14 cellular contexts compared by ENCODE assay signal in genomic region chr18:46343456-46343855, GRCh38.
DNase-seq lines count a peak whose midpoint lies in the region; ATAC-seq, FAIRE-seq and TF ChIP-seq lines count a peak whose summit lies in the region.
"Had no signal": no experiment of that assay in that cellular context is flagged by ENCODE, and none has a peak within 500 bp of the region (broad histone marks: within the 10 kb centered on the region; RNA-seq: fewer than 3 reads in every experiment).

No MANE protein-coding gene starts in this region.

- H3K4me3 Mint-ChIP-seq in T-helper 1 cell treated with Interleukin-12 subunit alpha and Interleukin-12 subunit beta and Interleukin-4 antibody, amounts not matched to agents 30 μg/mL and 1 μg/mL, for 36 hours, result no peak overlapping the region
- no peak overlapping the region for H3K4me3 Mint-ChIP-seq in GM23338
- peak overlapping the region; percentile 79 for H3K4me3 Mint-ChIP-seq in natural killer cell

- peak overlapping the region; percentile 78 for H3K27ac Mint-ChIP-seq in T-helper 1 cell treated with Interleukin-12 subunit alpha and Interleukin-12 subunit beta and Interleukin-4 antibody, amounts not matched to agents 30 μg/mL and 1 μg/mL, for 36 hours
- H3K27ac Mint-ChIP-seq in GM23338, result peak overlapping the region; percentile 58
- peak overlapping the region; percentile 90 to 95 for H3K27ac Mint-ChIP-seq in natural killer cell

- no peaks in the 10 kb centered on the region for H3K9me2 ChIP-seq in GM23338 (ENCODE audit: insufficient read depth)

- H3K27me3 ChIP-seq in GM23338 (ENCODE audit: insufficient read depth), result no peaks in the 10 kb centered on the region
- H3K27me3 ChIP-seq in bronchial epithelial cell (ENCODE audit: control insufficient read depth, insufficient read depth, low read length), result no peaks in the 10 kb centered on the region
- H3K27me3 ChIP-seq in A673 (replicated peaks; ENCODE audit: insufficient read depth, low read depth, low read length, poor library complexity), result no peaks in the 10 kb centered on the region
- H3K27me3 ChIP-seq: adrenal gland had no signal

- 0 out of 2 replicates have a peak overlapping the region, but pooled peaks have one; percentile 20 for H3K27ac ChIP-seq in GM23338 (ENCODE audit: low read depth)
- no peak overlapping the region for H3K27ac ChIP-seq in A673 (ENCODE audit: low read depth, low read length, poor library complexity, severe bottlenecking)
- H3K27ac ChIP-seq: adrenal gland, psoas muscle had no signal

- peaks cover 3% of the 10 kb centered on the region for H3K36me3 Mint-ChIP-seq in T-helper 1 cell treated with Interleukin-12 subunit alpha and Interleukin-12 subunit beta and Interleukin-4 antibody, amounts not matched to agents 30 μg/mL and 1 μg/mL, for 36 hours (ENCODE audit: low read depth)
- H3K36me3 Mint-ChIP-seq in GM23338 (ENCODE audit: low read depth) (peaks cover 5% of the 10 kb centered on the region), natural killer cell (no peaks in the 10 kb centered on the region)

- intact Hi-C loops in natural killer cell (cut with micrococcal nuclease), result no loop called here
- intact Hi-C loops in A673 (cut with micrococcal nuclease; ENCODE audit: unreplicated experiment), result no loop called here

- H3K4me3 ChIP-seq in GM23338, result no peak overlapping the region
- H3K4me3 ChIP-seq in bronchial epithelial cell (ENCODE audit: low read depth, low read length), result no peak overlapping the region
- H3K4me3 ChIP-seq in A673 (ENCODE audit: low read depth, low read length, poor library complexity, severe bottlenecking), result no peak overlapping the region
- H3K4me3 ChIP-seq: adrenal gland, psoas muscle had no signal

- H3K36me3 ChIP-seq in GM23338 (ENCODE audit: insufficient read depth), result no peaks in the 10 kb centered on the region
- no peaks in the 10 kb centered on the region for H3K36me3 ChIP-seq in bronchial epithelial cell (ENCODE audit: control insufficient read depth, insufficient read depth, low read length)
- no peaks in the 10 kb centered on the region for H3K36me3 ChIP-seq in A673 (ENCODE audit: insufficient read depth, low read length, poor library complexity, severe bottlenecking)
- H3K36me3 ChIP-seq: adrenal gland had no signal

- H3K9me3 Mint-ChIP-seq in T-helper 1 cell treated with Interleukin-12 subunit alpha and Interleukin-12 subunit beta and Interleukin-4 antibody, amounts not matched to agents 30 μg/mL and 1 μg/mL, for 36 hours, result no peaks in the 10 kb centered on the region
- no peaks in the 10 kb centered on the region for H3K9me3 Mint-ChIP-seq in GM23338
- H3K9me3 Mint-ChIP-seq in natural killer cell, result no peaks in the 10 kb centered on the region

- H4K20me1 ChIP-seq in GM23338 (replicated peaks; ENCODE audit: insufficient read depth), result no peaks in the 10 kb centered on the region; the same call in 1 of the 2 replicates

- ATAC-seq in GM23338, result no peak
- no peak for ATAC-seq in natural killer cell
- ATAC-seq in GM21447 (IDR thresholded peaks at IDR 0.05; ENCODE audit: unreplicated experiment), result no peak
- no peak for ATAC-seq in HG03354 (IDR thresholded peaks at IDR 0.05; ENCODE audit: poor library complexity, severe bottlenecking, unreplicated experiment)

- no peak for TF ChIP-seq CTCF in GM23338 (conservative IDR thresholded peaks at IDR 0.05; ENCODE audit: low read depth in 2 of 2)
- no peak for TF ChIP-seq CTCF in bronchial epithelial cell (IDR thresholded peaks at IDR 0.05; ENCODE audit: insufficient read depth, low read length, severe bottlenecking)
- no peak for TF ChIP-seq CTCF in natural killer cell (IDR thresholded peaks at IDR 0.05)
- no peak for TF ChIP-seq CTCF in A673 (conservative IDR thresholded peaks at IDR 0.05; ENCODE audit: low read depth, low read length)

- no TSS peak for BruUV-seq in A673 (replicated peaks; lab: Mats Ljungman, UMichigan)

- CTCF ChIA-PET in A673 (lab: Charles Lee), result no interaction called here

- DNase-seq in T-helper 1 cell (no peak), GM23338 (ENCODE audit: low spot score) (no peak), bronchial epithelial cell (ENCODE audit: low read depth) (no peak), natural killer cell (no peak), A673 (ENCODE audit: low spot score) (no peak)
- DNase-seq: GF-D8, SIG-M5, trophoblast cell had no signal

- H3K4me1 Mint-ChIP-seq in T-helper 1 cell treated with Interleukin-12 subunit alpha and Interleukin-12 subunit beta and Interleukin-4 antibody, amounts not matched to agents 30 μg/mL and 1 μg/mL, for 36 hours (ENCODE audit: low read depth), result peaks cover 66% of the 10 kb centered on the region
- peaks cover 47% of the 10 kb centered on the region for H3K4me1 Mint-ChIP-seq in GM23338
- H3K4me1 Mint-ChIP-seq in natural killer cell, result peaks cover 95 to 100% of the 10 kb centered on the region in 2 donors

- H3K4me1 ChIP-seq in GM23338 (ENCODE audit: insufficient read depth) (peaks cover 18% of the 10 kb centered on the region), A673 (ENCODE audit: insufficient read depth, low read length, poor library complexity, severe bottlenecking) (no peaks in the 10 kb centered on the region)
- H3K4me1 ChIP-seq: adrenal gland, psoas muscle had no signal

- no peaks in the 10 kb centered on the region for H3F3A ChIP-seq in GM23338 (replicated peaks; ENCODE audit: low read depth)

- FAIRE-seq in bronchial epithelial cell (lab: Jason Lieb, UNC), result peak; percentile 75
- FAIRE-seq: A204.1 had no signal

- POLR2A ChIA-PET in A673 (lab: Charles Lee; ENCODE audit: low non-redundant PET), result no interaction called here

- H3K79me2 ChIP-seq in GM23338 (replicated peaks; ENCODE audit: insufficient read depth), result peaks cover 17% of the 10 kb centered on the region

- H3K9me3 ChIP-seq in A673 (ENCODE audit: low read depth, low read length, poor library complexity, severe bottlenecking), result no peaks in the 10 kb centered on the region
- H3K9me3 ChIP-seq: adrenal gland, psoas muscle had no signal

- H2AFZ ChIP-seq in GM23338, result no peak overlapping the region

- H3K4me2 ChIP-seq in GM23338, result peak overlapping the region; percentile 41; the same call in 1 of the 2 replicates

- peaks cover 9% of the 10 kb centered on the region for H3K27me3 Mint-ChIP-seq in T-helper 1 cell treated with Interleukin-12 subunit alpha and Interleukin-12 subunit beta and Interleukin-4 antibody, amounts not matched to agents 30 μg/mL and 1 μg/mL, for 36 hours (ENCODE audit: low read depth)
- H3K27me3 Mint-ChIP-seq in GM23338 (ENCODE audit: insufficient read depth, low read depth, poor library complexity), result peaks cover 19% of the 10 kb centered on the region
- no peaks in the 10 kb centered on the region for H3K27me3 Mint-ChIP-seq in natural killer cell (ENCODE audit: low read depth in 2 of 2)

TF ChIP-seq in GM23338, 12 proteins besides CTCF, POLR2A, EP300 and RAD21 (continues in another document):
- TF ChIP-seq EZH2 (IDR thresholded peaks at IDR 0.05; ENCODE audit: low read depth, unreplicated experiment) (no peak), EZH2phosphoT487 (IDR thresholded peaks at IDR 0.05; ENCODE audit: unreplicated experiment) (no peak), JUNB (IDR thresholded peaks at IDR 0.05; ENCODE audit: unreplicated experiment) (no peak), POLR2AphosphoS5 (IDR thresholded peaks at IDR 0.05; ENCODE audit: low read depth) (no peak)
